ENCODE assay signal across 16 cellular contexts in genomic region chr4:79288185-79288584, GRCh38. TPM values are rescaled to one million over a fixed set of nuclear protein-coding genes. Genes with fewer than 3 reads are reported as not detected.
DNase-seq lines count a peak whose midpoint lies in the region; ATAC-seq, FAIRE-seq and TF ChIP-seq lines count a peak whose summit lies in the region.
"Had no signal": no experiment of that assay in that cellular context is flagged by ENCODE, and none has a peak within 500 bp of the region (broad histone marks: within the 10 kb centered on the region; RNA-seq: fewer than 3 reads in every experiment).

No MANE protein-coding gene starts in this region.

- 72% methylated on average over 1 of the region's 1 CpG for WGBS in K562 (ENCODE audit: insufficient coverage, low coverage, missing lambda C conversion rate)

- POLR2A ChIA-PET in K562 (lab: Yijun Ruan, JAX) = no interaction called here

- H4K20me1 ChIP-seq in K562 (replicated peaks; ENCODE audit: control insufficient read depth, insufficient read depth, low read length) = no peaks in the 10 kb centered on the region
- H4K20me1 ChIP-seq: BLaER1 treated with 17β-estradiol and CSF1 and Interleukin-3, amounts not matched to agents 10 nM and 100 nM had no signal

- no peak overlapping the region for H3K4me3 Mint-ChIP-seq in activated T-cell treated with anti-CD3 and anti-CD28 coated beads, Interleukin-2, amount 50 U/mL, for 72 hours
- H3K4me3 Mint-ChIP-seq in activated T-cell treated with anti-CD3 and anti-CD28 coated beads, Interleukin-2, amount 50 U/mL, for 24 hours = no peak overlapping the region
- H3K4me3 Mint-ChIP-seq: CD4-positive, CD25-positive, alpha-beta regulatory T cell; IgD-negative memory B cell had no signal

- H3K27me3 Mint-ChIP-seq in activated T-cell treated with anti-CD3 and anti-CD28 coated beads, Interleukin-2, amount 50 U/mL, for 72 hours (ENCODE audit: low read depth) = no peaks in the 10 kb centered on the region
- peaks cover 6% of the 10 kb centered on the region for H3K27me3 Mint-ChIP-seq in activated T-cell treated with anti-CD3 and anti-CD28 coated beads, Interleukin-2, amount 50 U/mL, for 24 hours
- H3K27me3 Mint-ChIP-seq: IgD-negative memory B cell had no signal

- CTCF ChIA-PET in K562 (lab: Yijun Ruan, JAX; ENCODE audit: low intra/inter-chr PET ratio) = no interaction called here

- H3K27ac Mint-ChIP-seq in activated T-cell treated with anti-CD3 and anti-CD28 coated beads, Interleukin-2, amount 50 U/mL, for 72 hours = peak overlapping the region; percentile 46
- H3K27ac Mint-ChIP-seq in activated T-cell treated with anti-CD3 and anti-CD28 coated beads, Interleukin-2, amount 50 U/mL, for 24 hours = no peak overlapping the region
- H3K27ac Mint-ChIP-seq: CD4-positive, CD25-positive, alpha-beta regulatory T cell; IgD-negative memory B cell had no signal

- H3K36me3 Mint-ChIP-seq in activated T-cell treated with anti-CD3 and anti-CD28 coated beads, Interleukin-2, amount 50 U/mL, for 72 hours (ENCODE audit: insufficient read depth in 2 of 2) = no peaks in the 10 kb centered on the region
- no peaks in the 10 kb centered on the region for H3K36me3 Mint-ChIP-seq in activated T-cell treated with anti-CD3 and anti-CD28 coated beads, Interleukin-2, amount 50 U/mL, for 24 hours (ENCODE audit: low read depth)
- H3K36me3 Mint-ChIP-seq: CD4-positive, CD25-positive, alpha-beta regulatory T cell had no signal

- H3K27ac ChIP-seq in K562 (ENCODE audit: extremely low read depth, low read depth, low read length) = no peak overlapping the region
- H3K27ac ChIP-seq: BLaER1 treated with 17β-estradiol and CSF1 and Interleukin-3, amounts not matched to agents 10 nM and 100 nM; HL-60 had no signal

- H3K9me3 ChIP-seq in K562 (replicated peaks; ENCODE audit: control insufficient read depth, insufficient read depth, low read depth, low read length) (no peaks in the 10 kb centered on the region), mucosa of descending colon (no peaks in the 10 kb centered on the region)
- H3K9me3 ChIP-seq: BLaER1 treated with 17β-estradiol and CSF1 and Interleukin-3, amounts not matched to agents 10 nM and 100 nM had no signal

- FAIRE-seq in K562 (lab: Jason Lieb, UNC) = no peak
- FAIRE-seq: GM18507, H54 had no signal

- TF ChIP-seq CTCF in K562 (IDR thresholded peaks at IDR 0.05 in 2 of 3, conservative IDR thresholded peaks at IDR 0.05 in 1 of 3; ENCODE audit: insufficient read depth in 2 of 3, low read depth in 1 of 3, low read length in 3 of 3) (no peak), mucosa of descending colon (IDR thresholded peaks at IDR 0.05) (no peak), GM13977 (IDR thresholded peaks at IDR 0.05; ENCODE audit: extremely low read depth, insufficient read depth, missing control alignments) (no peak)

- TF ChIP-seq EP300 in K562 (IDR thresholded peaks at IDR 0.05; ENCODE audit: low read length) = no peak

- no peak for DNase-seq in activated T-cell treated with anti-CD3 and anti-CD28 coated beads, Interleukin-2, amount 50 U/mL, for 72 hours
- DNase-seq in activated T-cell treated with anti-CD3 and anti-CD28 coated beads, Interleukin-2, amount 50 U/mL, for 24 hours = no peak
- peak in 2 of 3 experiments; percentile 41 to 78 for DNase-seq in NCI-H1417 (lab: John Stamatoyannopoulos, UW)
- DNase-seq in K562 (ENCODE audit: extremely low read depth in 1 of 4, low spot score in 3 of 4) = no peak
- DNase-seq in mucosa of descending colon = no peak
- DNase-seq in GM13977 (ENCODE audit: low spot score) = no peak
- DNase-seq in NCI-H748 (lab: John Stamatoyannopoulos, UW; ENCODE audit: unreplicated experiment) = no peak
- DNase-seq: 8988T; ACHN; CD4-positive, CD25-positive, alpha-beta regulatory T cell had no signal

- TF ChIP-seq RAD21 in K562 (CRISPR knock-in tag; conservative IDR thresholded peaks at IDR 0.05 in 1 of 2, IDR thresholded peaks at IDR 0.05 in 1 of 2) = no peak

- TF ChIP-seq POLR2A in K562 (conservative IDR thresholded peaks at IDR 0.05) = no peak

- H3K79me2 ChIP-seq in K562 (ENCODE audit: control insufficient read depth, insufficient read depth, low read length) = no peaks in the 10 kb centered on the region

- no peak overlapping the region for H3K9ac ChIP-seq in K562 (ENCODE audit: insufficient read depth in 1 of 2, low read depth in 2 of 2, low read length in 2 of 2)
- H3K9ac ChIP-seq: BLaER1 treated with 17β-estradiol and CSF1 and Interleukin-3, amounts not matched to agents 10 nM and 100 nM had no signal

- H3K27me3 ChIP-seq in K562 (ENCODE audit: control insufficient read depth in 2 of 2, insufficient read depth in 2 of 2, low read length in 2 of 2) = no peaks in the 10 kb centered on the region
- H3K27me3 ChIP-seq: BLaER1 treated with 17β-estradiol and CSF1 and Interleukin-3, amounts not matched to agents 10 nM and 100 nM had no signal

- no peaks in the 10 kb centered on the region for H3K9me1 ChIP-seq in K562 (ENCODE audit: control insufficient read depth, insufficient read depth, low read length)

- H3K4me2 ChIP-seq in K562 (ENCODE audit: insufficient read depth, low read length) = no peak overlapping the region
- H3K4me2 ChIP-seq: BLaER1 treated with 17β-estradiol and CSF1 and Interleukin-3, amounts not matched to agents 10 nM and 100 nM had no signal

- H3K4me3 ChIP-seq in K562 (no peak overlapping the region), mucosa of descending colon (no peak overlapping the region)
- H3K4me3 ChIP-seq: BLaER1 treated with 17β-estradiol and CSF1 and Interleukin-3, amounts not matched to agents 10 nM and 100 nM had no signal

- H3K4me1 ChIP-seq in K562 (replicated peaks in 1 of 2; ENCODE audit: control insufficient read depth in 2 of 2, insufficient read depth in 2 of 2, low read length in 2 of 2) (no peaks in the 10 kb centered on the region), mucosa of descending colon (ENCODE audit: low read depth) (peaks cover 3% of the 10 kb centered on the region)
- H3K4me1 ChIP-seq: BLaER1 treated with 17β-estradiol and CSF1 and Interleukin-3, amounts not matched to agents 10 nM and 100 nM had no signal

- no peaks in the 10 kb centered on the region for H3K9me3 Mint-ChIP-seq in activated T-cell treated with anti-CD3 and anti-CD28 coated beads, Interleukin-2, amount 50 U/mL, for 72 hours
- no peaks in the 10 kb centered on the region for H3K9me3 Mint-ChIP-seq in activated T-cell treated with anti-CD3 and anti-CD28 coated beads, Interleukin-2, amount 50 U/mL, for 24 hours
- H3K9me3 Mint-ChIP-seq: CD4-positive, CD25-positive, alpha-beta regulatory T cell; IgD-negative memory B cell had no signal

- no peaks in the 10 kb centered on the region; the same call in 2 of the 3 replicates for H3K36me3 ChIP-seq in K562 (ENCODE audit: control insufficient read depth, insufficient read depth, low read length)
- H3K36me3 ChIP-seq in mucosa of descending colon (ENCODE audit: low read depth) = no peaks in the 10 kb centered on the region
- H3K36me3 ChIP-seq: BLaER1 treated with 17β-estradiol and CSF1 and Interleukin-3, amounts not matched to agents 10 nM and 100 nM had no signal

- H3K4me1 Mint-ChIP-seq in activated T-cell treated with anti-CD3 and anti-CD28 coated beads, Interleukin-2, amount 50 U/mL, for 72 hours (ENCODE audit: low read depth) = no peaks in the 10 kb centered on the region
- no peaks in the 10 kb centered on the region for H3K4me1 Mint-ChIP-seq in activated T-cell treated with anti-CD3 and anti-CD28 coated beads, Interleukin-2, amount 50 U/mL, for 24 hours (ENCODE audit: low read depth)
- H3K4me1 Mint-ChIP-seq: CD4-positive, CD25-positive, alpha-beta regulatory T cell had no signal

- no TSS peak for BruUV-seq in K562 (replicated peaks; lab: Mats Ljungman, UMichigan)

- no peak overlapping the region for H2AFZ ChIP-seq in K562 (ENCODE audit: low read depth, low read length)

- intact Hi-C loops in K562 (cut with micrococcal nuclease) = no loop called here
- intact Hi-C loops in mucosa of descending colon (cut with DNase I, micrococcal nuclease) = no loop called here

- no peak for ATAC-seq in activated T-cell treated with anti-CD3 and anti-CD28 coated beads, Interleukin-2, amount 50 U/mL, for 72 hours (replicated peaks in 1 of 2)
- ATAC-seq in K562 (no peak), mucosa of descending colon (no peak)
- ATAC-seq: HCT116 had no signal

- in situ Hi-C loops in K562 (cut with MboI) (no loop called here), GM13977 (cut with MboI; ENCODE audit: low pct_unique_long_range_greater_than_20kb, low sequenced_read_pairs, unreplicated experiment) (no loop called here)

TF ChIP-seq in K562, 482 proteins besides CTCF, POLR2A, EP300 and RAD21 (continues in another document):
- no peak for TF ChIP-seq ZNF277 (CRISPR knock-in tag; IDR thresholded peaks at IDR 0.05; ENCODE audit: borderline replicate concordance)

RNA-seq across cellular contexts. Expression of gene NAA11, which starts 37.7 kb away (rescaled TPM):
- not detected for total RNA-seq in activated T-cell treated with anti-CD3 and anti-CD28 coated beads, Interleukin-2, amount 50 U/mL, for 72 hours
- 25.0 and 37.2 TPM in 2 replicates for total RNA-seq in K562 (2011; cell fraction: chromatin; rRNA removed; ENCODE audit: low replicate concordance)
- 12.5 and 15.0 TPM in 2 replicates for total RNA-seq in K562 (2011; cell fraction: nucleolus; rRNA removed)
- 30.0 and 38.9 TPM in 2 replicates for total RNA-seq in K562 (2011; cell fraction: nucleoplasm; rRNA removed)
- 20.4 and 21.1 TPM in 2 replicates for total RNA-seq in K562 (2014; rRNA removed)
- total RNA-seq in K562 (2014; rRNA removed; fragmentation: Illumina TruSeq; extraction: Trizol) = 21.8 and 25.7 TPM in 2 replicates
- 27.7 and 30.9 TPM in 2 replicates for total RNA-seq in K562 (2015; rRNA removed; fragmentation: Illumina TruSeq; extraction: Trizol)
- total RNA-seq in K562 (2021) = 23.1 and 24.4 TPM in 2 replicates
- 30.8 and 33.3 TPM in 2 replicates for polyA plus RNA-seq in K562 (2011; rRNA removed)
- polyA plus RNA-seq in K562 (2011; cell fraction: cytosol; rRNA removed) = 20.7 and 26.1 TPM in 2 replicates
- 35.9 and 38.4 TPM in 2 replicates for polyA plus RNA-seq in K562 (2011; cell fraction: nucleus; rRNA removed)
- 24.1 and 39.7 TPM in 2 replicates for polyA plus RNA-seq in K562 (2012)
- 26.9 and 34.6 TPM in 2 replicates for polyA plus RNA-seq in K562 (2014; fragmentation: Illumina TruSeq; extraction: Trizol)
- polyA plus RNA-seq in K562 (2014; fragmentation: Nextera tagmentation; extraction: Ambion mirVana) = 10 to 100 TPM; 17.1 to 22.7 TPM
- 21.3 and 22.1 TPM in 2 replicates for polyA plus RNA-seq in K562 (2014; rRNA removed)
- polyA minus RNA-seq in K562 (2011; rRNA and poly(A)+ RNA removed) = 45.5 and 47.7 TPM in 2 replicates
- polyA minus RNA-seq in K562 (2011; cell fraction: cytosol; rRNA and poly(A)+ RNA removed) = 15.9 and 19.2 TPM in 2 replicates
- polyA minus RNA-seq in K562 (2011; cell fraction: nucleus; rRNA and poly(A)+ RNA removed) = 21.4 and 33.4 TPM in 2 replicates
- not detected for total RNA-seq in mucosa of descending colon
- total RNA-seq: CD4-positive, CD25-positive, alpha-beta regulatory T cell had no signal
- polyA plus RNA-seq: CD4-positive, CD25-positive, alpha-beta regulatory T cell; IgD-negative memory B cell had no signal

Comparison
In these comparisons a context has a peak if more than half of its experiments do, and no peak if none do; other contexts are left out.
1. DNase-seq: peak in NCI-H1417 (2 of 3); none in activated T-cell treated with anti-CD3 and anti-CD28 coated beads, Interleukin-2, amount 50 U/mL, for 72 hours (0 of 2), activated T-cell treated with anti-CD3 and anti-CD28 coated beads, Interleukin-2, amount 50 U/mL, for 24 hours (single experiment), K562 (0 of 4), mucosa of descending colon (0 of 3), GM13977 (single experiment) and NCI-H748 (single experiment).
2. RNA of gene NAA11, which starts 37.7 kb away (total RNA-seq): 12.5 to 38.9 TPM in K562; not detected in activated T-cell treated with anti-CD3 and anti-CD28 coated beads, Interleukin-2, amount 50 U/mL, for 72 hours and not detected in mucosa of descending colon; every median in the first group is over 10 times any median in the second.